ENCODE assay signal across 10 cellular contexts in the genomic region with DNA sequence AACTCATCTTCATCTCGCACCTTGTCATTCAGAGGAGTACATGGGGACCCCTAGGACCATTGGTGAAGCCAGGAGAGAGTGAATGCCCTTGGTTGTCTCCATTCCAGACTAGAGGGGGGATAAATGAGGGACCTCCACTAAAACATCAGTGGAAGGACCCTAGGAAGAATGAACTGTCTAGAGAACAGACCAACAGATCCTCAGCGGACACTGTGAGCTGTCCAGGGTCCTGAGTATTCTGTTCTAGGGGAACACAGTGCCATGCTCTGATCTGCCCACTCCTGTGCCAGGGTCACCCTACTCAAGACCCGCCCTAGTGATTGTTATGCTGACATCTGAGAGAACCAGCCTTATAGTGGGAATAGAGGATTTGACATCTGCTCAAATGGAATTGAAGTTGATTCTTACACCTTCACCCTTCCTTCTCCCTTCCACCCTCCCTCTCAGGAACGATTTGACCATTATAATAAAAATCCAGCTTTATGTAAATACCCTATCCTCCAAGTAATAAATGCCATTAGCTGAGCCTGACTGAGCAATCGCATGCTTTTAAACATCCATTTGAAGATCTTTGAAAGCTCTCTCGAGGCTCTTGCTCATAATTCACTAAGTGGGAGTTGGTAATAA. TPM values are rescaled to one million over a fixed set of nuclear protein-coding genes. Genes with fewer than 3 reads are reported as not detected.
DNase-seq lines count a peak whose midpoint lies in the region; ATAC-seq and TF ChIP-seq lines count a peak whose summit lies in the region.
"Had no signal": no experiment of that assay in that cellular context is flagged by ENCODE, and none has a peak within 500 bp of the region (broad histone marks: within the 10 kb centered on the region; RNA-seq: fewer than 3 reads in every experiment).

No MANE protein-coding gene starts in this region.

- no peak overlapping the region for H3K4me3 Mint-ChIP-seq in naive thymus-derived CD4-positive, alpha-beta T cell

- H3K4me3 ChIP-seq in astrocyte of the spinal cord (ENCODE audit: low read depth, low read length) = no peak overlapping the region
- H3K4me3 ChIP-seq in naive thymus-derived CD4-positive, alpha-beta T cell (ENCODE audit: low read length) = no peak overlapping the region
- H3K4me3 ChIP-seq: thoracic aorta had no signal

- no peaks in the 10 kb centered on the region for H3K27me3 ChIP-seq in naive thymus-derived CD4-positive, alpha-beta T cell (ENCODE audit: control insufficient read depth in 2 of 2, insufficient read depth in 2 of 2, low read length in 2 of 2)

- H3K27ac Mint-ChIP-seq in naive thymus-derived CD4-positive, alpha-beta T cell = no peak overlapping the region

- no peaks in the 10 kb centered on the region for H3K36me3 ChIP-seq in naive thymus-derived CD4-positive, alpha-beta T cell (ENCODE audit: control insufficient read depth in 2 of 3, insufficient read depth in 3 of 3, low read length in 3 of 3)
- H3K36me3 ChIP-seq: thoracic aorta had no signal

- H3K27ac ChIP-seq in naive thymus-derived CD4-positive, alpha-beta T cell (ENCODE audit: low read depth, low read length) = no peak overlapping the region
- H3K27ac ChIP-seq: thoracic aorta had no signal

- H3K9me3 ChIP-seq in naive thymus-derived CD4-positive, alpha-beta T cell (ENCODE audit: control insufficient read depth in 2 of 3, low read length in 3 of 3) = no peaks in the 10 kb centered on the region
- H3K9me3 ChIP-seq: thoracic aorta had no signal

- H3K27me3 Mint-ChIP-seq in naive thymus-derived CD4-positive, alpha-beta T cell = peaks cover 14 to 58% (median 54%) of the 10 kb centered on the region in 5 donors

- in situ Hi-C loops in astrocyte of the spinal cord (cut with HindIII; ENCODE audit: low sequenced_read_pairs) = no loop called here

- H3K4me1 Mint-ChIP-seq in naive thymus-derived CD4-positive, alpha-beta T cell = peaks cover 0 to under 1% (median 0%) of the 10 kb centered on the region in 7 donors

- ATAC-seq in naive thymus-derived CD4-positive, alpha-beta T cell = peak; percentile 54
- no peak for ATAC-seq in GM21786 (IDR thresholded peaks at IDR 0.05; ENCODE audit: unreplicated experiment)

- H3K9me3 Mint-ChIP-seq in naive thymus-derived CD4-positive, alpha-beta T cell = peaks cover 0 to 12% (median 2%) of the 10 kb centered on the region in 11 donors

- H3K36me3 Mint-ChIP-seq in naive thymus-derived CD4-positive, alpha-beta T cell = no peaks in the 10 kb centered on the region

- peak; percentile 39 for DNase-seq in GM20000 (ENCODE audit: low spot score)
- DNase-seq in MV-4-11 (lab: John Stamatoyannopoulos, UW) = peak; percentile 38
- DNase-seq in astrocyte of the spinal cord (ENCODE audit: low read depth, low spot score) = peak; percentile 34
- peak in 2 of 9 donors; percentile 19 to 25 for DNase-seq in naive thymus-derived CD4-positive, alpha-beta T cell
- DNase-seq in SHP77 (lab: John Stamatoyannopoulos, UW) = no peak
- no peak for DNase-seq in T-helper 1 cell
- no peak for DNase-seq in GM19238 (ENCODE audit: insufficient read length, low spot score)
- DNase-seq: NCI-H446 treated with DMSO at 0.1 percent for 48 hours had no signal

- no peaks in the 10 kb centered on the region for H3K4me1 ChIP-seq in naive thymus-derived CD4-positive, alpha-beta T cell (ENCODE audit: control insufficient read depth in 2 of 2, insufficient read depth in 2 of 2, low read length in 2 of 2)

- TF ChIP-seq CTCF in GM20000 (IDR thresholded peaks at IDR 0.05; ENCODE audit: extremely low read depth, missing control alignments) = no peak
- no peak for TF ChIP-seq CTCF in astrocyte of the spinal cord (IDR thresholded peaks at IDR 0.05; ENCODE audit: low read depth, low read length)

- CTCF ChIA-PET in naive thymus-derived CD4-positive, alpha-beta T cell (lab: Charles Lee) = no interaction called here

- POLR2A ChIA-PET in naive thymus-derived CD4-positive, alpha-beta T cell (lab: Charles Lee) = no interaction called here

- intact Hi-C loops in naive thymus-derived CD4-positive, alpha-beta T cell (cut with micrococcal nuclease) = no loop called here

RNA-seq across cellular contexts. Expression of a gene that starts 43.7 kb away (rescaled TPM):
- under 1 TPM in 2 of 5 experiments, not detected in 3; 0.19 to 0.24 TPM for total RNA-seq in naive thymus-derived CD4-positive, alpha-beta T cell
- polyA plus RNA-seq in naive thymus-derived CD4-positive, alpha-beta T cell = not detected
- total RNA-seq: thoracic aorta had no signal

Comparison
In these comparisons a context has a peak if more than half of its experiments do, and no peak if none do; other contexts are left out.
1. DNase-seq: peak in GM20000 (single experiment), MV-4-11 (single experiment) and astrocyte of the spinal cord (single experiment); none in SHP77 (0 of 2), T-helper 1 cell (0 of 5) and GM19238 (single experiment).